Comparison of ENCODE assay signal across 17 cellular contexts in genomic region chr14:73260574-73260973, GRCh38. TPM values are rescaled to one million over a fixed set of nuclear protein-coding genes. Genes with fewer than 3 reads are reported as not detected.
DNase-seq lines count a peak whose midpoint lies in the region; ATAC-seq, FAIRE-seq and TF ChIP-seq lines count a peak whose summit lies in the region.
"Had no signal": no experiment of that assay in that cellular context is flagged by ENCODE, and none has a peak within 500 bp of the region (broad histone marks: within the 10 kb centered on the region; RNA-seq: fewer than 3 reads in every experiment).

No MANE protein-coding gene starts in this region.

- H2BK12ac ChIP-seq in neuronal stem cell (ENCODE audit: low read length) = no peak overlapping the region

- no peak for TF ChIP-seq CTCF in left ventricle myocardium inferior (IDR thresholded peaks at IDR 0.05; ENCODE audit: borderline replicate concordance)

- peak overlapping the region; percentile 73 for H3K23ac ChIP-seq in neuronal stem cell (ENCODE audit: low read depth, low read length, poor library complexity)

- no peak for ATAC-seq in activated CD4-positive, CD25-positive, alpha-beta regulatory T cell treated with anti-CD3 and anti-CD28 coated beads, Interleukin-2, amount 50 U/mL, for 24 hours
- no peak for ATAC-seq in left ventricle myocardium superior

- peak overlapping the region; percentile 65 for H4K8ac ChIP-seq in neuronal stem cell (ENCODE audit: low read depth, low read length)

- intact Hi-C loops in left ventricle myocardium superior (cut with micrococcal nuclease) (no loop called here), left ventricle myocardium inferior (cut with micrococcal nuclease) (no loop called here)

- peak; percentile 29 for DNase-seq in activated CD4-positive, CD25-positive, alpha-beta regulatory T cell treated with anti-CD3 and anti-CD28 coated beads, Interleukin-2, amount 50 U/mL, for 72 hours
- DNase-seq in left ventricle myocardium superior (peak; percentile 19), left ventricle myocardium inferior (no peak), neuronal stem cell (ENCODE audit: low spot score) (no peak), urothelium cell line (ENCODE audit: low spot score) (no peak), NCI-H1694 treated with DMSO at 0.1 percent for 48 hours (lab: John Stamatoyannopoulos, UW) (no peak), NCI-H774 (lab: John Stamatoyannopoulos, UW) (no peak)
- DNase-seq: 8988T, AML-193, Caco-2, DND-41, GDM1 had no signal

- H3K18ac ChIP-seq in neuronal stem cell (ENCODE audit: low read length) = peak overlapping the region; percentile 83

- no peak overlapping the region for H4K91ac ChIP-seq in neuronal stem cell (ENCODE audit: low read depth, low read length, poor library complexity)

- no peak overlapping the region for H2BK15ac ChIP-seq in neuronal stem cell (ENCODE audit: low read length)

- no peak overlapping the region for H3K4me2 ChIP-seq in neuronal stem cell (ENCODE audit: insufficient read depth, low read length, poor library complexity, severe bottlenecking)
- H3K4me2 ChIP-seq: BLaER1 had no signal

- H3K27me3 ChIP-seq in left ventricle myocardium inferior (ENCODE audit: low read depth) = peaks cover 17% of the 10 kb centered on the region
- no peaks in the 10 kb centered on the region for H3K27me3 ChIP-seq in neuronal stem cell (ENCODE audit: control insufficient read depth in 3 of 3, insufficient read depth in 3 of 3, low read depth in 1 of 3, low read length in 3 of 3)
- H3K27me3 ChIP-seq: BLaER1 had no signal

- no peak overlapping the region for H3K4ac ChIP-seq in neuronal stem cell (ENCODE audit: low read length)

- H3K4me3 ChIP-seq in left ventricle myocardium inferior (no peak overlapping the region), neuronal stem cell (ENCODE audit: low read length in 2 of 2) (no peak overlapping the region)
- H3K4me3 ChIP-seq: BLaER1 had no signal

- H3K36me3 ChIP-seq in left ventricle myocardium inferior (no peaks in the 10 kb centered on the region), neuronal stem cell (replicated peaks in 1 of 2; ENCODE audit: control insufficient read depth in 2 of 2, insufficient read depth in 2 of 2, low read length in 2 of 2) (peaks cover 0 to 19% of the 10 kb centered on the region in 2 donors)
- H3K36me3 ChIP-seq: BLaER1 had no signal

- H2BK120ac ChIP-seq in neuronal stem cell (ENCODE audit: low read depth, low read length) = no peak overlapping the region

- H3K4me1 ChIP-seq in left ventricle myocardium inferior = no peaks in the 10 kb centered on the region
- peaks cover 10 to 13% of the 10 kb centered on the region in 2 donors for H3K4me1 ChIP-seq in neuronal stem cell (ENCODE audit: control insufficient read depth in 2 of 2, insufficient read depth in 1 of 2, low read depth in 1 of 2, low read length in 2 of 2)
- H3K4me1 ChIP-seq: BLaER1 had no signal

- no peaks in the 10 kb centered on the region for H3K9me3 ChIP-seq in left ventricle myocardium inferior (replicated peaks)
- no peaks in the 10 kb centered on the region for H3K9me3 ChIP-seq in neuronal stem cell (replicated peaks in 1 of 2; ENCODE audit: control insufficient read depth in 2 of 2, insufficient read depth in 1 of 2, low read depth in 1 of 2, low read length in 2 of 2)
- H3K9me3 ChIP-seq: BLaER1, Caco-2 had no signal

- H3K9ac ChIP-seq in neuronal stem cell (ENCODE audit: low read depth, low read length, poor library complexity) = no peak overlapping the region
- H3K9ac ChIP-seq: BLaER1 had no signal

- H3K79me1 ChIP-seq in neuronal stem cell (ENCODE audit: low read depth, low read length) = peaks cover 2% of the 10 kb centered on the region

- H3K27ac ChIP-seq in left ventricle myocardium inferior (replicated peaks) (no peak overlapping the region), neuronal stem cell (replicated peaks; ENCODE audit: low read length) (no peak overlapping the region)
- H3K27ac ChIP-seq: BLaER1, HL-60 had no signal

- peak overlapping the region; percentile 82 for H3K14ac ChIP-seq in neuronal stem cell (ENCODE audit: low read length)

- peak; percentile 50 for FAIRE-seq in urothelium cell line (lab: Jason Lieb, UNC)
- FAIRE-seq: GM19239, H1 had no signal

- no CpG with 5 or more reads among the region's 11 CpGs for WGBS in neuronal stem cell (ENCODE audit: extremely low coverage in 2 of 2, insufficient read length in 2 of 2, insufficient replicate concordance in 1 of 2), 2 donors

- no peak overlapping the region for H2BK5ac ChIP-seq in neuronal stem cell (ENCODE audit: low read length)

- no peak overlapping the region for H2AK5ac ChIP-seq in neuronal stem cell (ENCODE audit: low read depth, low read length)

- peak overlapping the region; percentile 56 for H2AFZ ChIP-seq in neuronal stem cell (ENCODE audit: low read length)

RNA-seq across cellular contexts. Expression of gene PAPLN, which starts 23.3 kb away (rescaled TPM):
- total RNA-seq in left ventricle myocardium superior = 3.2 TPM
- 1.2 TPM for total RNA-seq in left ventricle myocardium inferior
- 15.1 TPM for polyA plus RNA-seq in neuronal stem cell (2013, experiment 1 of 2)
- 15.7 TPM for polyA plus RNA-seq in neuronal stem cell (2013, experiment 2 of 2)

Comparison
In these comparisons a context has a peak if more than half of its experiments do, and no peak if none do; other contexts are left out.
1. DNase-seq: peak in activated CD4-positive, CD25-positive, alpha-beta regulatory T cell treated with anti-CD3 and anti-CD28 coated beads, Interleukin-2, amount 50 U/mL, for 72 hours (single experiment) and left ventricle myocardium superior (single experiment); none in left ventricle myocardium inferior (single experiment), neuronal stem cell (single experiment), urothelium cell line (single experiment), NCI-H1694 treated with DMSO at 0.1 percent for 48 hours (single experiment) and NCI-H774 (single experiment).